23 cellular contexts compared by ENCODE assay signal in the genomic region with DNA sequence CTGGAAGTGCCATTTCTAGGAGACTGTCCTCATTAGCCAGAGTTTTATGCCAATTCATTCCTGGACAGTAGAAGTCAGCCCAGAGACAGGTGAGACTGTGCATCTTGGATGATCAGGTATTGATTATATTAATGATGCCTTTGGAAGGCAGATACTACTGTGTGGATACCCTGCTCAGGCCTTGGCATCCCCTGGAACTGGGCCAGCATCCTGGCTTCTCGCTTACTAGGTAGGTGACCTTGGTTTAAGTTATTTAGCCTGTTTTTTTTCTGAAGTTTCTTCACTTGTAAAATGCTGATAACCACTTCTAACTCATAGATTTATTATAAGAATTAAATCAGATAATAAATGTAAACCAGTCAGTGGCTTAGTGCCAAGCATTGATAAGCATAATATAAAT.
DNase-seq lines count a peak whose midpoint lies in the region; ATAC-seq and TF ChIP-seq lines count a peak whose summit lies in the region.
"Had no signal": no experiment of that assay in that cellular context is flagged by ENCODE, and none has a peak within 500 bp of the region (broad histone marks: within the 10 kb centered on the region; RNA-seq: fewer than 3 reads in every experiment).

No MANE protein-coding gene starts in this region.

- no peak overlapping the region for H2AK5ac ChIP-seq in mesenchymal stem cell (ENCODE audit: low read length, severe bottlenecking)

- TF ChIP-seq POLR2A in body of pancreas (IDR thresholded peaks at IDR 0.05): no peak
- no peak for TF ChIP-seq POLR2A in spleen (IDR thresholded peaks at IDR 0.05)

- POLR2A ChIA-PET in RWPE1 (lab: Yijun Ruan, JAX; ENCODE audit: low non-redundant PET): no interaction called here

- 0 out of 2 replicates have a peak, but pooled peaks cover 5% of the 10 kb centered on the region for H3K9me2 ChIP-seq in GM23338 (ENCODE audit: insufficient read depth)

- H2BK120ac ChIP-seq in mesenchymal stem cell (ENCODE audit: low read depth, low read length): no peak overlapping the region

- no peak overlapping the region for H2BK15ac ChIP-seq in mesenchymal stem cell (ENCODE audit: low read depth, poor library complexity, severe bottlenecking)

- peak overlapping the region; percentile 31 for H4K8ac ChIP-seq in mesenchymal stem cell (ENCODE audit: low read length)

- H4K91ac ChIP-seq in mesenchymal stem cell (ENCODE audit: low read length): no peak overlapping the region

- no peaks in the 10 kb centered on the region for H3K9me3 ChIP-seq in body of pancreas
- no peaks in the 10 kb centered on the region for H3K9me3 ChIP-seq in mesenchymal stem cell (ENCODE audit: control insufficient read depth, low read length)
- H3K9me3 ChIP-seq in smooth muscle cell (replicated peaks; ENCODE audit: low read depth): no peaks in the 10 kb centered on the region
- no peaks in the 10 kb centered on the region for H3K9me3 ChIP-seq in spleen
- H3K9me3 ChIP-seq: A549; BE2C; BLaER1 treated with 17β-estradiol and CSF1 and Interleukin-3, amounts not matched to agents 10 nM and 100 nM had no signal

- CTCF ChIA-PET in RWPE1 (lab: Yijun Ruan, JAX): no interaction called here

- DNase-seq in GM23338 (ENCODE audit: low spot score) (no peak), body of pancreas (peak in 3 of 4 donors; percentile 13 to 16 (median 15)), mesenchymal stem cell (no peak), smooth muscle cell (lab: John Stamatoyannopoulos, UW; ENCODE audit: unreplicated experiment) (no peak), NCI-H2196 (lab: John Stamatoyannopoulos, UW; ENCODE audit: unreplicated experiment) (no peak), RWPE1 (ENCODE audit: low spot score) (no peak), spleen (no peak)
- DNase-seq: 8988T; ACHN; AML-193; BE2C; CD4-positive, alpha-beta T cell; CD8-positive, alpha-beta memory T cell; DMS 273 treated with DMSO at 0.1 percent for 48 hours; DMS53; DMS79 treated with DMSO at 0.1 percent for 48 hours; GF-D8; GOT3; H9 had no signal

- no peaks in the 10 kb centered on the region for H3K79me1 ChIP-seq in mesenchymal stem cell (replicated peaks; ENCODE audit: low read length, poor library complexity, severe bottlenecking)

- H3K27me3 Mint-ChIP-seq in GM23338 (ENCODE audit: insufficient read depth, low read depth, poor library complexity): no peaks in the 10 kb centered on the region
- H3K27me3 Mint-ChIP-seq: CD4-positive, alpha-beta T cell; CD8-positive, alpha-beta memory T cell had no signal

- no peak overlapping the region for H3K4me3 Mint-ChIP-seq in GM23338
- H3K4me3 Mint-ChIP-seq: CD14-positive monocyte; CD4-positive, alpha-beta T cell; CD8-positive, alpha-beta memory T cell; H9 had no signal

- no peaks in the 10 kb centered on the region for H3K36me3 Mint-ChIP-seq in GM23338 (ENCODE audit: low read depth)
- H3K36me3 Mint-ChIP-seq: CD14-positive monocyte; CD8-positive, alpha-beta memory T cell had no signal

- 16 to 33% methylated on average over 1 of the region's 1 CpG for WGBS in body of pancreas, 2 donors
- WGBS in mesenchymal stem cell: no CpG with 5 or more reads among the region's 1 CpG
- WGBS in smooth muscle cell (ENCODE audit: low lambda C conversion rate): 100% methylated on average over 1 of the region's 1 CpG
- WGBS in spleen, 5 donors: 54 to 81% (median 62%) methylated on average over 1 of the region's 1 CpG

- H3K27ac Mint-ChIP-seq in GM23338: peak overlapping the region; percentile 61
- H3K27ac Mint-ChIP-seq: CD14-positive monocyte; CD4-positive, alpha-beta T cell; CD8-positive, alpha-beta memory T cell had no signal

- H3K23ac ChIP-seq in mesenchymal stem cell (ENCODE audit: low read length in 2 of 2): no peak overlapping the region

- ATAC-seq in GM23338 (no peak), body of pancreas (no peak)
- ATAC-seq: A549, HCT116 had no signal

- no peaks in the 10 kb centered on the region for H3F3A ChIP-seq in GM23338 (replicated peaks; ENCODE audit: low read depth)
- H3F3A ChIP-seq in smooth muscle cell (ENCODE audit: low read depth): peaks cover 5% of the 10 kb centered on the region

- H4K20me1 ChIP-seq in GM23338 (replicated peaks; ENCODE audit: insufficient read depth) (no peaks in the 10 kb centered on the region), smooth muscle cell (ENCODE audit: low read depth) (no peaks in the 10 kb centered on the region)
- H4K20me1 ChIP-seq: BLaER1 treated with 17β-estradiol and CSF1 and Interleukin-3, amounts not matched to agents 10 nM and 100 nM had no signal

- H3K4me3 ChIP-seq in GM23338 (no peak overlapping the region), body of pancreas (no peak overlapping the region), mesenchymal stem cell (ENCODE audit: insufficient read depth in 1 of 2, low read depth in 1 of 2, low read length in 2 of 2) (no peak overlapping the region), smooth muscle cell (no peak overlapping the region), spleen (no peak overlapping the region)
- H3K4me3 ChIP-seq: A549; BLaER1 treated with 17β-estradiol and CSF1 and Interleukin-3, amounts not matched to agents 10 nM and 100 nM had no signal

- TF ChIP-seq CTCF in GM23338 (conservative IDR thresholded peaks at IDR 0.05; ENCODE audit: low read depth in 2 of 2) (no peak), body of pancreas (IDR thresholded peaks at IDR 0.05) (no peak), smooth muscle cell (IDR thresholded peaks at IDR 0.05; ENCODE audit: borderline replicate concordance, insufficient read depth, poor library complexity, severe bottlenecking) (no peak), RWPE1 (conservative IDR thresholded peaks at IDR 0.05; ENCODE audit: low read depth) (no peak), spleen (IDR thresholded peaks at IDR 0.05 in 8 of 11, conservative IDR thresholded peaks at IDR 0.05 in 3 of 11) (no peak)

- no peak overlapping the region for H3K4ac ChIP-seq in mesenchymal stem cell (ENCODE audit: low read depth in 1 of 2, low read length in 2 of 2)

- intact Hi-C loops in body of pancreas (cut with DNase I): no loop called here
- intact Hi-C loops in spleen (cut with DNase I; ENCODE audit: low total_unique reads): no loop called here

- H3K18ac ChIP-seq in mesenchymal stem cell (ENCODE audit: low read depth in 1 of 2, low read length in 2 of 2): no peak overlapping the region

- H3K79me2 ChIP-seq in GM23338 (replicated peaks; ENCODE audit: insufficient read depth) (no peaks in the 10 kb centered on the region), smooth muscle cell (ENCODE audit: low read depth) (no peaks in the 10 kb centered on the region)

- no peak overlapping the region for H2AFZ ChIP-seq in GM23338
- H2AFZ ChIP-seq in mesenchymal stem cell (ENCODE audit: low read depth, low read length): no peak overlapping the region
- no peak overlapping the region for H2AFZ ChIP-seq in smooth muscle cell (ENCODE audit: low read depth)

- H3K14ac ChIP-seq in mesenchymal stem cell (ENCODE audit: low read length in 2 of 2): no peak overlapping the region

- H3K36me3 ChIP-seq in GM23338 (ENCODE audit: insufficient read depth) (no peaks in the 10 kb centered on the region), body of pancreas (replicated peaks in 1 of 2; ENCODE audit: insufficient read depth in 1 of 2, low read depth in 2 of 2) (no peaks in the 10 kb centered on the region), mesenchymal stem cell (ENCODE audit: control insufficient read depth in 1 of 2, insufficient read depth in 2 of 2, low read depth in 1 of 2, low read length in 2 of 2) (no peaks in the 10 kb centered on the region), smooth muscle cell (ENCODE audit: low read depth) (no peaks in the 10 kb centered on the region), spleen (no peaks in the 10 kb centered on the region)
- H3K36me3 ChIP-seq: BE2C; BLaER1 treated with 17β-estradiol and CSF1 and Interleukin-3, amounts not matched to agents 10 nM and 100 nM had no signal

- no peak overlapping the region for H2BK5ac ChIP-seq in mesenchymal stem cell (ENCODE audit: low read depth, low read length, poor library complexity, severe bottlenecking)

- 0 out of 2 replicates have a peak overlapping the region, but pooled peaks have one; percentile 8 for H3K4me2 ChIP-seq in GM23338
- H3K4me2 ChIP-seq in mesenchymal stem cell (ENCODE audit: low read length, poor library complexity, severe bottlenecking): no peak overlapping the region
- peak overlapping the region; percentile 34 for H3K4me2 ChIP-seq in smooth muscle cell
- H3K4me2 ChIP-seq: A549; BLaER1 treated with 17β-estradiol and CSF1 and Interleukin-3, amounts not matched to agents 10 nM and 100 nM had no signal

- H3K4me1 ChIP-seq in GM23338 (ENCODE audit: insufficient read depth) (peaks cover 23% of the 10 kb centered on the region), body of pancreas (peaks cover 5% of the 10 kb centered on the region), mesenchymal stem cell (ENCODE audit: control insufficient read depth, insufficient read depth, low read depth, low read length) (no peaks in the 10 kb centered on the region), smooth muscle cell (ENCODE audit: low read depth) (peaks cover 2% of the 10 kb centered on the region), spleen (no peaks in the 10 kb centered on the region)
- H3K4me1 ChIP-seq: A549; BE2C; BLaER1 treated with 17β-estradiol and CSF1 and Interleukin-3, amounts not matched to agents 10 nM and 100 nM had no signal

- no peak overlapping the region for H2BK12ac ChIP-seq in mesenchymal stem cell (ENCODE audit: low read length in 2 of 2)

- peaks cover 25% of the 10 kb centered on the region for H3K4me1 Mint-ChIP-seq in GM23338
- H3K4me1 Mint-ChIP-seq: CD14-positive monocyte; CD8-positive, alpha-beta memory T cell had no signal

- H3K27me3 ChIP-seq in GM23338 (ENCODE audit: insufficient read depth): no peaks in the 10 kb centered on the region
- H3K27me3 ChIP-seq in body of pancreas: no peaks in the 10 kb centered on the region
- no peaks in the 10 kb centered on the region for H3K27me3 ChIP-seq in mesenchymal stem cell (ENCODE audit: control insufficient read depth in 1 of 2, insufficient read depth in 1 of 2, low read length in 2 of 2)
- no peaks in the 10 kb centered on the region for H3K27me3 ChIP-seq in smooth muscle cell (ENCODE audit: low read depth)
- H3K27me3 ChIP-seq in spleen (replicated peaks in 1 of 7): no peaks in the 10 kb centered on the region
- H3K27me3 ChIP-seq: BE2C; BLaER1 treated with 17β-estradiol and CSF1 and Interleukin-3, amounts not matched to agents 10 nM and 100 nM had no signal

- no peaks in the 10 kb centered on the region for H3K9me3 Mint-ChIP-seq in GM23338
- H3K9me3 Mint-ChIP-seq: CD4-positive, alpha-beta T cell; H9 had no signal

- H3K27ac ChIP-seq in GM23338 (ENCODE audit: low read depth): peak overlapping the region; percentile 14; the same call in 1 of the 2 replicates
- H3K27ac ChIP-seq in body of pancreas: no peak overlapping the region
- no peak overlapping the region for H3K27ac ChIP-seq in mesenchymal stem cell (ENCODE audit: low read length, poor library complexity, severe bottlenecking)
- H3K27ac ChIP-seq in smooth muscle cell (ENCODE audit: low read depth): peak overlapping the region; percentile 4
- H3K27ac ChIP-seq in RWPE1: no peak overlapping the region
- H3K27ac ChIP-seq in spleen: no peak overlapping the region
- H3K27ac ChIP-seq: A549; BLaER1 treated with 17β-estradiol and CSF1 and Interleukin-3, amounts not matched to agents 10 nM and 100 nM had no signal

- no peak overlapping the region for H3K9ac ChIP-seq in mesenchymal stem cell (ENCODE audit: low read length)
- no peak overlapping the region for H3K9ac ChIP-seq in smooth muscle cell (ENCODE audit: low read depth)
- H3K9ac ChIP-seq: BLaER1 treated with 17β-estradiol and CSF1 and Interleukin-3, amounts not matched to agents 10 nM and 100 nM had no signal

Comparison
In these comparisons a context has a peak if more than half of its experiments do, and no peak if none do; other contexts are left out.
1. DNase-seq: peak in body of pancreas (3 of 4); none in GM23338 (single experiment), mesenchymal stem cell (single experiment), smooth muscle cell (single experiment), NCI-H2196 (single experiment), RWPE1 (single experiment) and spleen (single experiment).
2. H3K27ac ChIP-seq: peak in GM23338 (single experiment) and smooth muscle cell (single experiment); none in body of pancreas (0 of 4), mesenchymal stem cell (single experiment), RWPE1 (single experiment) and spleen (0 of 8).